8 cellular contexts compared by ENCODE assay signal in genomic region chr11:66619080-66619554, GRCh38. TPM values are rescaled to one million over a fixed set of nuclear protein-coding genes. Genes with fewer than 3 reads are reported as not detected.
DNase-seq lines count a peak whose midpoint lies in the region; ATAC-seq and TF ChIP-seq lines count a peak whose summit lies in the region.

No MANE protein-coding gene starts in this region.

- H3K4me3 ChIP-seq in AG04450 (ENCODE audit: low read depth, low read length) (peak overlapping the region; percentile 95), WERI-Rb-1 (ENCODE audit: low read depth, low read length) (peak overlapping the region; percentile 91), psoas muscle (peak overlapping the region; percentile 98)

- intact Hi-C loops in psoas muscle (cut with DNase I), result no loop called here

- POLR2A ChIA-PET in AG04450 (lab: Yijun Ruan, JAX), result interaction anchor here (0.7 to 4.6 kb wide), 3 partner anchors 11 to 58 kb away, joined by 3 to 61 read pairs (median 5); partner anchors contain the start of gene RBM4

- peak; percentile 29 for ATAC-seq in foreskin keratinocyte
- ATAC-seq in psoas muscle, result no peak
- ATAC-seq in GM18873 (IDR thresholded peaks at IDR 0.05; ENCODE audit: low FRiP score, unreplicated experiment), result no peak
- no peak for ATAC-seq in GM21381 (IDR thresholded peaks at IDR 0.05; ENCODE audit: unreplicated experiment)

- CTCF ChIA-PET in AG04450 (lab: Charles Lee), result interaction anchor here (0.6 to 1.2 kb wide), 4 partner anchors 16 to 58 kb away, joined by 3 read pairs; partner anchors contain the start of genes CCDC87 and CCS

- DNase-seq in AG04450 (ENCODE audit: low read depth, low spot score) (no peak), HCEC 1CT (peak; percentile 10), WERI-Rb-1 (no peak), foreskin keratinocyte (peak; percentile 91 to 95), psoas muscle (no peak), NCI-H2029 treated with DMSO at 0.1 percent for 48 hours (lab: John Stamatoyannopoulos, UW) (no peak)

- H3K4me1 ChIP-seq in foreskin keratinocyte (peaks cover 3% of the 10 kb centered on the region), psoas muscle (peaks cover 60% of the 10 kb centered on the region)

- no peaks in the 10 kb centered on the region for H3K27me3 ChIP-seq in AG04450 (ENCODE audit: control insufficient read depth, insufficient read depth, low read length)
- no peaks in the 10 kb centered on the region for H3K27me3 ChIP-seq in WERI-Rb-1 (ENCODE audit: insufficient read depth, low read depth, severe bottlenecking)
- no peaks in the 10 kb centered on the region for H3K27me3 ChIP-seq in foreskin keratinocyte
- no peaks in the 10 kb centered on the region for H3K27me3 ChIP-seq in psoas muscle (ENCODE audit: insufficient read depth in 3 of 3, low read length in 2 of 3)

- H3K27ac ChIP-seq in AG04450 (ENCODE audit: low read depth, low read length) (no peak overlapping the region), WERI-Rb-1 (peak overlapping the region; percentile 95), foreskin keratinocyte (no peak overlapping the region), psoas muscle (peak overlapping the region; percentile 51)

- H3K36me3 ChIP-seq in WERI-Rb-1, result peaks cover 76% of the 10 kb centered on the region
- peaks cover 0 to 34% of the 10 kb centered on the region in 2 donors for H3K36me3 ChIP-seq in psoas muscle (ENCODE audit: insufficient read depth in 1 of 2, low read depth in 1 of 2)

- WGBS in psoas muscle, 3 donors, result 70 to 75% (median 72%) methylated on average over 4 of the region's 4 CpGs

- H3K9me3 ChIP-seq in AG04450 (ENCODE audit: control insufficient read depth, insufficient read depth, low read length) (0 out of 2 replicates have a peak, but pooled peaks cover 4% of the 10 kb centered on the region), WERI-Rb-1 (ENCODE audit: severe bottlenecking) (no peaks in the 10 kb centered on the region), psoas muscle (no peaks in the 10 kb centered on the region)

- TF ChIP-seq CTCF in AG04450 (IDR thresholded peaks at IDR 0.05; ENCODE audit: low read depth, low read length) (no peak), WERI-Rb-1 (IDR thresholded peaks at IDR 0.05; ENCODE audit: low read depth, low read length) (no peak), foreskin keratinocyte (conservative IDR thresholded peaks at IDR 0.05) (no peak), psoas muscle (IDR thresholded peaks at IDR 0.05) (no peak)

RNA-seq across cellular contexts. Expression of gene RBM14, which starts 2.7 kb away (rescaled TPM):
- polyA plus RNA-seq in AG04450 (2011; rRNA removed), result 21.4 and 25.0 TPM in 2 replicates
- 20.6 and 22.4 TPM in 2 replicates for polyA minus RNA-seq in AG04450 (2011; rRNA and poly(A)+ RNA removed)
- total RNA-seq in foreskin keratinocyte, result 50.3 and 57.6 TPM in 2 replicates
- polyA plus RNA-seq in foreskin keratinocyte, result 45.3 and 54.8 TPM in 2 replicates
- total RNA-seq in psoas muscle, result 10 to 100 TPM; 21.1 to 39.3 (median 34.0) TPM
- 10 to 100 TPM; 15.0 to 22.6 (median 17.6) TPM for polyA plus RNA-seq in psoas muscle

RNA-seq across cellular contexts. Expression of gene RBM4, which starts 19.4 kb away (rescaled TPM):
- polyA plus RNA-seq in AG04450 (2011; rRNA removed), result 234 and 272 TPM in 2 replicates
- 167 and 183 TPM in 2 replicates for polyA minus RNA-seq in AG04450 (2011; rRNA and poly(A)+ RNA removed)
- 99.1 and 103 TPM in 2 replicates for total RNA-seq in foreskin keratinocyte
- 108 and 115 TPM in 2 replicates for polyA plus RNA-seq in foreskin keratinocyte
- 10 to 100 TPM; 54.5 to 80.8 (median 66.8) TPM for total RNA-seq in psoas muscle
- 10 to 100 TPM; 54.8 to 67.4 (median 57.9) TPM for polyA plus RNA-seq in psoas muscle

RNA-seq across cellular contexts. Expression of gene CCS, which starts 26.1 kb away (rescaled TPM):
- polyA plus RNA-seq in AG04450 (2011; rRNA removed), result 26.7 and 30.3 TPM in 2 replicates
- 31.1 and 35.4 TPM in 2 replicates for polyA minus RNA-seq in AG04450 (2011; rRNA and poly(A)+ RNA removed)
- total RNA-seq in foreskin keratinocyte, result 23.6 and 28.7 TPM in 2 replicates
- polyA plus RNA-seq in foreskin keratinocyte, result 28.6 and 32.6 TPM in 2 replicates
- total RNA-seq in psoas muscle, result 10 to 100 TPM; 10.5 to 17.0 (median 14.8) TPM
- polyA plus RNA-seq in psoas muscle, result 10 to 100 TPM; 15.2 to 22.9 (median 15.7) TPM

RNA-seq across cellular contexts. Expression of gene CCDC87, which starts 26.3 kb away (rescaled TPM):
- polyA plus RNA-seq in AG04450 (2011; rRNA removed) (0.11 and 0.19 TPM in 2 replicates), foreskin keratinocyte (0.11 and 0.13 TPM in 2 replicates), psoas muscle (1 to 10 TPM in 1 of 3 donors, under 1 TPM in 2; 0.06 to 1.1 (median 0.20) TPM)
- 0.23 TPM in 1 of 2 replicates, not detected in the other for polyA minus RNA-seq in AG04450 (2011; rRNA and poly(A)+ RNA removed)
- total RNA-seq in foreskin keratinocyte (0.32 and 0.34 TPM in 2 replicates), psoas muscle (under 1 TPM in 3 of 4 donors, not detected in 1; 0.36 to 0.46 (median 0.36) TPM)

RNA-seq across cellular contexts. Expression of gene CTSF, which starts 50.7 kb away (rescaled TPM):
- polyA plus RNA-seq in AG04450 (2011; rRNA removed), result 24.3 and 28.1 TPM in 2 replicates
- 8.9 and 9.9 TPM in 2 replicates for polyA minus RNA-seq in AG04450 (2011; rRNA and poly(A)+ RNA removed)
- 5.4 and 5.5 TPM in 2 replicates for total RNA-seq in foreskin keratinocyte
- polyA plus RNA-seq in foreskin keratinocyte, result 5.5 and 6.5 TPM in 2 replicates
- 10 to 100 TPM; 31.5 to 79.0 (median 50.3) TPM for total RNA-seq in psoas muscle
- polyA plus RNA-seq in psoas muscle, result 10 to 100 TPM; 16.5 to 33.0 (median 31.5) TPM

Comparison
In these comparisons a context has a peak if more than half of its experiments do, and no peak if none do; other contexts are left out.
1. DNase-seq: peak in HCEC 1CT (single experiment) and foreskin keratinocyte (2 of 2); none in AG04450 (single experiment), WERI-Rb-1 (single experiment), psoas muscle (0 of 2) and NCI-H2029 treated with DMSO at 0.1 percent for 48 hours (single experiment).
2. H3K27ac ChIP-seq: peak in WERI-Rb-1 (single experiment) and psoas muscle (single experiment); none in AG04450 (single experiment) and foreskin keratinocyte (single experiment).
3. Peak in every context shown above with its lines, with median percentiles within 50 percentile points of each other: H3K4me3 ChIP-seq.